8 cellular contexts compared by ENCODE assay signal in genomic region chr10:24965051-24965450, GRCh38. TPM values are rescaled to one million over a fixed set of nuclear protein-coding genes. Genes with fewer than 3 reads are reported as not detected.
"Had no signal": no experiment of that assay in that cellular context is flagged by ENCODE, and none has a peak within 500 bp of the region (broad histone marks: within the 10 kb centered on the region; RNA-seq: fewer than 3 reads in every experiment).

No MANE protein-coding gene starts in this region.

- DNase-seq: GM23248, GOT3, H9, HCEC 1CT, IMR-90 had no signal

- H3K27ac Mint-ChIP-seq: H9 had no signal

- H3K4me3 ChIP-seq: GM23248 had no signal

- H3K27ac ChIP-seq: GM23248 had no signal

- H3K9me3 Mint-ChIP-seq: H9 had no signal

- H3K4me3 Mint-ChIP-seq: H9 had no signal

- FAIRE-seq: HTR-8/SVneo had no signal

RNA-seq across cellular contexts. Expression of gene ENKUR, which starts 50.9 kb away (rescaled TPM):
- total RNA-seq: GM23248, H4, H9, HT-29, IMR-90 had no signal
- polyA plus RNA-seq: IMR-90 had no signal
